Comparison of ENCODE assay signal across 27 cellular contexts in genomic region chr3:8540456-8540855, GRCh38. TPM values are rescaled to one million over a fixed set of nuclear protein-coding genes. Genes with fewer than 3 reads are reported as not detected.
A peak's percentile ranks its signal among the peaks of the same experiment; 100 is the strongest.
DNase-seq lines count a peak whose midpoint lies in the region; ATAC-seq and TF ChIP-seq lines count a peak whose summit lies in the region.
"Had no signal": no experiment of that assay in that cellular context is flagged by ENCODE, and none has a peak within 500 bp of the region (broad histone marks: within the 10 kb centered on the region; RNA-seq: fewer than 3 reads in every experiment).

No MANE protein-coding gene starts in this region.

- no peaks in the 10 kb centered on the region for H3K27me3 ChIP-seq in gastroesophageal sphincter
- H3K27me3 ChIP-seq in gastrocnemius medialis: no peaks in the 10 kb centered on the region
- H3K27me3 ChIP-seq: BLaER1 treated with 17β-estradiol and CSF1 and Interleukin-3, amounts not matched to agents 10 nM and 100 nM; body of pancreas; neutrophil; vagina had no signal

- no peaks in the 10 kb centered on the region for H3K4me1 ChIP-seq in gastroesophageal sphincter
- H3K4me1 ChIP-seq in gastrocnemius medialis: peaks cover 22 to 50% of the 10 kb centered on the region in 2 donors
- H3K4me1 ChIP-seq: body of pancreas, Caco-2, prostate gland had no signal

- in situ Hi-C loops in gastrocnemius medialis (cut with MboI; ENCODE audit: low sequenced_read_pairs in 4 of 4): no loop called here

- 75 to 79% methylated on average over 4 to 6 of the region's 6 CpGs for WGBS in gastroesophageal sphincter (ENCODE audit: low coverage in 1 of 2), 2 donors

- no peak overlapping the region for H3K4me3 ChIP-seq in gastroesophageal sphincter
- H3K4me3 ChIP-seq in gastrocnemius medialis: no peak overlapping the region
- H3K4me3 ChIP-seq: BLaER1 treated with 17β-estradiol and CSF1 and Interleukin-3, amounts not matched to agents 10 nM and 100 nM; body of pancreas; lung; prostate gland; vagina had no signal

- TF ChIP-seq EP300 in gastroesophageal sphincter (IDR thresholded peaks at IDR 0.05): no peak

- ATAC-seq in gastroesophageal sphincter (peak; percentile 17), gastrocnemius medialis (no peak), GM21529 (IDR thresholded peaks at IDR 0.05; ENCODE audit: unreplicated experiment) (no peak)
- ATAC-seq: body of pancreas, esophagus mucosa had no signal

- no peaks in the 10 kb centered on the region for H3K9me3 ChIP-seq in gastroesophageal sphincter
- H3K9me3 ChIP-seq in gastrocnemius medialis: no peaks in the 10 kb centered on the region
- H3K9me3 ChIP-seq: body of pancreas, Caco-2, neutrophil, prostate gland, vagina had no signal

- peaks cover 0 to 23% of the 10 kb centered on the region in 2 donors for H3K36me3 ChIP-seq in gastroesophageal sphincter
- H3K36me3 ChIP-seq in gastrocnemius medialis: peaks cover 5 to 74% of the 10 kb centered on the region in 2 donors
- H3K36me3 ChIP-seq: BLaER1 treated with 17β-estradiol and CSF1 and Interleukin-3, amounts not matched to agents 10 nM and 100 nM; neutrophil; prostate gland had no signal

- TF ChIP-seq POLR2A in gastroesophageal sphincter (IDR thresholded peaks at IDR 0.05) (no peak), gastrocnemius medialis (IDR thresholded peaks at IDR 0.05) (no peak)

- TF ChIP-seq CTCF in gastroesophageal sphincter (IDR thresholded peaks at IDR 0.05): no peak
- TF ChIP-seq CTCF in gastrocnemius medialis (IDR thresholded peaks at IDR 0.05 in 4 of 5, conservative IDR thresholded peaks at IDR 0.05 in 1 of 5): no peak

- intact Hi-C loops in gastrocnemius medialis (cut with DNase I; ENCODE audit: low total_unique reads): no loop called here

- DNase-seq in GDM1 (lab: John Stamatoyannopoulos, UW) (peak; percentile 19), NCI-H2029 treated with DMSO at 0.1 percent for 48 hours (lab: John Stamatoyannopoulos, UW) (peak; percentile 8), gastrocnemius medialis (no peak), ureter (ENCODE audit: low spot score) (no peak), GF-D8 (lab: John Stamatoyannopoulos, UW) (no peak), HUDEP-2 (lab: John Stamatoyannopoulos, UW; ENCODE audit: unreplicated experiment in 76 of 76) (no peak)
- DNase-seq: activated CD4-positive, alpha-beta memory T cell treated with anti-CD3 and anti-CD28 coated beads, Interleukin-2, amount 10 ng/mL, durations not matched to agents 7 days and 5 days; activated naive CD8-positive, alpha-beta T cell treated with anti-CD3 and anti-CD28 coated beads, Interleukin-2, amount 10 ng/mL, durations not matched to agents 7 days and 5 days; body of pancreas; Caco-2; effector memory CD4-positive, alpha-beta T cell; foreskin melanocyte; H7; NCI-H1048; NCI-H187; NCI-H2227 treated with DMSO at 0.1 percent for 48 hours; NCI-H82; small intestine had no signal

- H3K27ac ChIP-seq in gastroesophageal sphincter: no peak overlapping the region
- H3K27ac ChIP-seq in gastrocnemius medialis: peak overlapping the region; percentile 40 to 93 (median 68)
- H3K27ac ChIP-seq: BLaER1 treated with 17β-estradiol and CSF1 and Interleukin-3, amounts not matched to agents 10 nM and 100 nM; body of pancreas; neutrophil; prostate gland; RWPE1; vagina had no signal

RNA-seq across cellular contexts. Expression of gene LMCD1, which starts 38.8 kb away (rescaled TPM):
- total RNA-seq in gastroesophageal sphincter: 100 to 1,000 TPM in 2 of 4 donors, 10 to 100 TPM in 2; 17.6 to 318 (median 136) TPM
- total RNA-seq in gastrocnemius medialis: 100 to 1,000 TPM in 3 of 4 donors, 10 to 100 TPM in 1; 96.0 to 581 (median 167) TPM
- total RNA-seq in ureter: 43.3 TPM

Comparison
In these comparisons a context has a peak if more than half of its experiments do, and no peak if none do; other contexts are left out.
1. DNase-seq: peak in GDM1 (single experiment) and NCI-H2029 treated with DMSO at 0.1 percent for 48 hours (single experiment); none in gastrocnemius medialis (0 of 2), ureter (single experiment), GF-D8 (single experiment) and HUDEP-2 (0 of 76).
2. H3K27ac ChIP-seq: peak in gastrocnemius medialis (4 of 4); none in gastroesophageal sphincter (0 of 4).